Comparison of ENCODE assay signal across 20 cellular contexts in the genomic region with DNA sequence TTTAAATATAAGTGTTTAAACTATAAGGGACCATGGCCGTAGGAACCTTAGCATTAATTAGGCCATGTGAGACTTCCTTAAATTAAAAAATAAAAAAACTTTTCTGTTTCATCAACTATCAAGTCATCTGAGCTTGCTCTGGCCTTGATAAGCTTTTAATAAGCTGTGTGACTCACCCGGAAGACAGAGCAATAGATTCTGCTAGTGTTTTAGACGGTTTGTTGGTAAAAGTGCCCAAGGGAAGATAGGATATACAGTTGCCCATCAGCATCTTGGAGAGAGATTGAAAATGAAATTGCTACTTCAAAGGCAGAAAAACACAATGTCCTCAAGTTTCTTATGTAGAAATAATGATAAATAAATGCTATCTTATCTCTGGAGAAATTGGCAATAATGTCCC. TPM values are rescaled to one million over a fixed set of nuclear protein-coding genes. Genes with fewer than 3 reads are reported as not detected.
DNase-seq lines count a peak whose midpoint lies in the region; ATAC-seq and TF ChIP-seq lines count a peak whose summit lies in the region.
"Had no signal": no experiment of that assay in that cellular context is flagged by ENCODE, and none has a peak within 500 bp of the region (broad histone marks: within the 10 kb centered on the region; RNA-seq: fewer than 3 reads in every experiment).

No MANE protein-coding gene starts in this region.

- H2BK120ac ChIP-seq in mesendoderm (ENCODE audit: low read depth, low read length): no peak overlapping the region

- no peaks in the 10 kb centered on the region for H3K36me3 ChIP-seq in mesendoderm (ENCODE audit: control insufficient read depth, insufficient read depth, low read length)
- no peaks in the 10 kb centered on the region for H3K36me3 ChIP-seq in GM23338 (ENCODE audit: insufficient read depth)
- H3K36me3 ChIP-seq: ascending aorta, ovary had no signal

- no peak overlapping the region for H3K4me3 Mint-ChIP-seq in CD14-positive monocyte
- no peak overlapping the region for H3K4me3 Mint-ChIP-seq in activated naive CD4-positive, alpha-beta T cell treated with anti-CD3 and anti-CD28 coated beads for 36 hours
- no peak overlapping the region for H3K4me3 Mint-ChIP-seq in GM23338
- H3K4me3 Mint-ChIP-seq: activated T-cell treated with anti-CD3 and anti-CD28 coated beads, Interleukin-2, amount 50 U/mL, for 72 hours; T-helper 1 cell treated with Interleukin-12 subunit alpha and Interleukin-12 subunit beta and Interleukin-4 antibody, amounts not matched to agents 30 μg/mL and 1 μg/mL, for 36 hours had no signal

- peaks cover 3% of the 10 kb centered on the region for H3K4me1 ChIP-seq in mesendoderm (ENCODE audit: control insufficient read depth, low read depth, low read length)
- peaks cover 19% of the 10 kb centered on the region; the same call in 1 of the 2 replicates for H3K4me1 ChIP-seq in GM23338 (ENCODE audit: insufficient read depth)

- H3K9me2 ChIP-seq in GM23338 (ENCODE audit: insufficient read depth): no peaks in the 10 kb centered on the region

- H3K4me1 Mint-ChIP-seq in CD14-positive monocyte (peaks cover 85% of the 10 kb centered on the region), GM23338 (peaks cover 3% of the 10 kb centered on the region; the same call in 2 of the 3 replicates)
- peaks cover 25% of the 10 kb centered on the region for H3K4me1 Mint-ChIP-seq in activated naive CD4-positive, alpha-beta T cell treated with anti-CD3 and anti-CD28 coated beads for 36 hours (ENCODE audit: low read depth)

- peak overlapping the region; percentile 86 for H4K8ac ChIP-seq in mesendoderm (ENCODE audit: low read depth, low read length)

- no peak overlapping the region for H3K18ac ChIP-seq in mesendoderm (ENCODE audit: low read length)

- H3K27me3 Mint-ChIP-seq in CD14-positive monocyte (ENCODE audit: low read depth in 3 of 3) (no peaks in the 10 kb centered on the region), GM23338 (ENCODE audit: insufficient read depth, low read depth, poor library complexity) (no peaks in the 10 kb centered on the region)
- H3K27me3 Mint-ChIP-seq in activated naive CD4-positive, alpha-beta T cell treated with anti-CD3 and anti-CD28 coated beads for 36 hours (ENCODE audit: low read depth): peaks cover 48% of the 10 kb centered on the region

- H3K9ac ChIP-seq in mesendoderm (ENCODE audit: low read length): no peak overlapping the region

- no peak overlapping the region for H2BK15ac ChIP-seq in mesendoderm (replicated peaks; ENCODE audit: low read depth)

- H3K4me2 ChIP-seq in mesendoderm (ENCODE audit: low read length) (no peak overlapping the region), GM23338 (no peak overlapping the region)

- H2BK5ac ChIP-seq in mesendoderm (ENCODE audit: low read length): no peak overlapping the region

- peak overlapping the region in 6 of 7 donors; percentile 43 to 91 (median 80) for H3K27ac Mint-ChIP-seq in CD14-positive monocyte
- no peak overlapping the region for H3K27ac Mint-ChIP-seq in activated naive CD4-positive, alpha-beta T cell treated with anti-CD3 and anti-CD28 coated beads for 36 hours
- no peak overlapping the region for H3K27ac Mint-ChIP-seq in GM23338
- H3K27ac Mint-ChIP-seq: activated T-cell treated with anti-CD3 and anti-CD28 coated beads, Interleukin-2, amount 50 U/mL, for 72 hours; B cell; T-helper 1 cell treated with Interleukin-12 subunit alpha and Interleukin-12 subunit beta and Interleukin-4 antibody, amounts not matched to agents 30 μg/mL and 1 μg/mL, for 36 hours had no signal

- no peak overlapping the region for H3K27ac ChIP-seq in mesendoderm (ENCODE audit: low read depth, low read length)
- H3K27ac ChIP-seq in GM23338 (ENCODE audit: low read depth): no peak overlapping the region
- H3K27ac ChIP-seq: ascending aorta, ovary had no signal

- no peak overlapping the region for H3K4me3 ChIP-seq in choroid plexus epithelial cell (ENCODE audit: low read depth, low read length)
- no peak overlapping the region for H3K4me3 ChIP-seq in mesendoderm (ENCODE audit: low read length)
- H3K4me3 ChIP-seq in GM23338: no peak overlapping the region
- H3K4me3 ChIP-seq: ascending aorta, ovary had no signal

- H3K9me3 Mint-ChIP-seq in CD14-positive monocyte (peaks cover 0 to 3% (median under 1%) of the 10 kb centered on the region in 7 donors), GM23338 (no peaks in the 10 kb centered on the region)
- H3K9me3 Mint-ChIP-seq in activated naive CD4-positive, alpha-beta T cell treated with anti-CD3 and anti-CD28 coated beads for 36 hours: no peaks in the 10 kb centered on the region
- H3K9me3 Mint-ChIP-seq: activated T-cell treated with anti-CD3 and anti-CD28 coated beads, Interleukin-2, amount 50 U/mL, for 72 hours had no signal

- no peak overlapping the region for H4K5ac ChIP-seq in mesendoderm (ENCODE audit: low read length)

- no CpG with 5 or more reads among the region's 3 CpGs for WGBS in mesendoderm (ENCODE audit: extremely low coverage, insufficient coverage, low lambda C conversion rate)

- TF ChIP-seq CTCF in CD14-positive monocyte (IDR thresholded peaks at IDR 0.05): no peak
- TF ChIP-seq CTCF in choroid plexus epithelial cell (conservative IDR thresholded peaks at IDR 0.05; ENCODE audit: low read depth, low read length): no peak
- TF ChIP-seq CTCF in GM23338 (conservative IDR thresholded peaks at IDR 0.05; ENCODE audit: low read depth in 2 of 2): no peak

- no peak overlapping the region for H2AK5ac ChIP-seq in mesendoderm (ENCODE audit: low read length)

- no peak overlapping the region for H3K23ac ChIP-seq in mesendoderm (ENCODE audit: low read length)

- H3K56ac ChIP-seq in mesendoderm (ENCODE audit: low read length): no peak overlapping the region

- CTCF ChIA-PET in activated naive CD4-positive, alpha-beta T cell treated with anti-CD3 and anti-CD28 coated beads for 36 hours (lab: Charles Lee): interaction anchor here (0.8 to 1.6 kb wide), 4 partner anchors 10 to 151 kb away, joined by 3 to 5 read pairs (median 4); no protein-coding TSS in a partner anchor

- H3K36me3 Mint-ChIP-seq in CD14-positive monocyte (peaks cover 0 to 13% of the 10 kb centered on the region in 2 donors), GM23338 (ENCODE audit: low read depth) (no peaks in the 10 kb centered on the region)
- no peaks in the 10 kb centered on the region for H3K36me3 Mint-ChIP-seq in activated naive CD4-positive, alpha-beta T cell treated with anti-CD3 and anti-CD28 coated beads for 36 hours (ENCODE audit: low read depth)

- no peak overlapping the region for H3K4ac ChIP-seq in mesendoderm (ENCODE audit: low read depth, low read length)

- H4K20me1 ChIP-seq in GM23338 (replicated peaks; ENCODE audit: insufficient read depth): no peaks in the 10 kb centered on the region

- intact Hi-C loops in CD14-positive monocyte (cut with micrococcal nuclease): loop anchor here in 1 of 2 donors (10.0 kb wide), 1 partner anchor 49 kb away; no protein-coding TSS in a partner anchor
- intact Hi-C loops in activated naive CD4-positive, alpha-beta T cell treated with anti-CD3 and anti-CD28 coated beads for 36 hours (cut with micrococcal nuclease): no loop called here
- intact Hi-C loops in Right ventricle myocardium superior (cut with DNase I): no loop called here

- ATAC-seq in GM23338 (no peak), Right ventricle myocardium superior (ENCODE audit: poor library complexity) (no peak)
- ATAC-seq: activated T-cell treated with anti-CD3 and anti-CD28 coated beads, Interleukin-2, amount 50 U/mL, for 72 hours; HCT116 had no signal

- DNase-seq in CD14-positive monocyte (ENCODE audit: low spot score) (no peak), M059J (ENCODE audit: low read depth) (peak; percentile 76), choroid plexus epithelial cell (ENCODE audit: low read depth) (peak; percentile 40), mesendoderm (no peak), NCI-H526 (lab: John Stamatoyannopoulos, UW) (no peak), GM23338 (ENCODE audit: low spot score) (no peak), Right ventricle myocardium superior (no peak)
- DNase-seq in activated naive CD4-positive, alpha-beta T cell treated with anti-CD3 and anti-CD28 coated beads for 36 hours: no peak
- DNase-seq: activated CD4-positive, alpha-beta T cell treated with anti-CD3 and anti-CD28 coated beads for 4 hours; activated T-cell treated with anti-CD3 and anti-CD28 coated beads, Interleukin-2, amount 50 U/mL, for 72 hours; DMS53; mesenchymal stem cell; NCI-H187; NCI-H510A treated with DMSO at 0.1 percent for 48 hours; ovary; small intestine had no signal

- H3K79me2 ChIP-seq in mesendoderm (ENCODE audit: control insufficient read depth, insufficient read depth, low read length): no peaks in the 10 kb centered on the region
- no peaks in the 10 kb centered on the region for H3K79me2 ChIP-seq in GM23338 (replicated peaks; ENCODE audit: insufficient read depth)

- no peaks in the 10 kb centered on the region for H3K27me3 ChIP-seq in mesendoderm (ENCODE audit: insufficient read depth, low read length, poor library complexity)
- H3K27me3 ChIP-seq in GM23338 (ENCODE audit: insufficient read depth): no peaks in the 10 kb centered on the region
- H3K27me3 ChIP-seq: ascending aorta, ovary had no signal

- H3K79me1 ChIP-seq in mesendoderm (ENCODE audit: low read length): no peaks in the 10 kb centered on the region

- H3F3A ChIP-seq in GM23338 (replicated peaks; ENCODE audit: low read depth): no peaks in the 10 kb centered on the region

- no peak overlapping the region for H2AFZ ChIP-seq in GM23338

TF ChIP-seq in GM23338, 12 proteins besides CTCF, POLR2A, EP300 and RAD21 (continues in another document):
- TF ChIP-seq, protein P1, sequence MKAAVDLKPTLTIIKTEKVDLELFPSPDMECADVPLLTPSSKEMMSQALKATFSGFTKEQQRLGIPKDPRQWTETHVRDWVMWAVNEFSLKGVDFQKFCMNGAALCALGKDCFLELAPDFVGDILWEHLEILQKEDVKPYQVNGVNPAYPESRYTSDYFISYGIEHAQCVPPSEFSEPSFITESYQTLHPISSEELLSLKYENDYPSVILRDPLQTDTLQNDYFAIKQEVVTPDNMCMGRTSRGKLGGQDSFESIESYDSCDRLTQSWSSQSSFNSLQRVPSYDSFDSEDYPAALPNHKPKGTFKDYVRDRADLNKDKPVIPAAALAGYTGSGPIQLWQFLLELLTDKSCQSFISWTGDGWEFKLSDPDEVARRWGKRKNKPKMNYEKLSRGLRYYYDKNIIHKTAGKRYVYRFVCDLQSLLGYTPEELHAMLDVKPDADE (IDR thresholded peaks at IDR 0.05): no peak
- TF ChIP-seq NANOG (IDR thresholded peaks at IDR 0.05; ENCODE audit: borderline replicate concordance): no peak

RNA-seq across cellular contexts. Expression of a gene that starts 31.2 kb away (rescaled TPM):
- 100 to 1,000 TPM in 1 of 2 donors, 10 to 100 TPM in 1; 64.4 to 100 TPM for polyA plus RNA-seq in CD14-positive monocyte
- total RNA-seq in M059J (2014; rRNA removed; shearing (Covaris generic)): 2.7 and 6.0 TPM in 2 replicates
- polyA plus RNA-seq in mesendoderm (2013, experiment 1 of 2): 8.9 TPM
- polyA plus RNA-seq in mesendoderm (2013, experiment 2 of 2): 9.0 TPM
- total RNA-seq in activated naive CD4-positive, alpha-beta T cell treated with anti-CD3 and anti-CD28 coated beads for 36 hours: 1 to 10 TPM; 1.2 to 1.4 TPM
- 15.3 and 20.8 TPM in 2 replicates for total RNA-seq in GM23338 (2014; rRNA removed; shearing (Covaris generic))
- polyA plus RNA-seq in GM23338 (2016; fragmentation: Nextera tagmentation; extraction: Ambion mirVana): 8.1 TPM in 2 replicates
- 16.6 TPM for total RNA-seq in Right ventricle myocardium superior

Comparison
In these comparisons a context has a peak if more than half of its experiments do, and no peak if none do; other contexts are left out.
1. DNase-seq: peak in M059J (single experiment) and choroid plexus epithelial cell (single experiment); none in CD14-positive monocyte (single experiment), mesendoderm (single experiment), NCI-H526 (0 of 2), activated naive CD4-positive, alpha-beta T cell treated with anti-CD3 and anti-CD28 coated beads for 36 hours (single experiment), GM23338 (single experiment) and Right ventricle myocardium superior (single experiment).
2. H3K27ac Mint-ChIP-seq: peak in CD14-positive monocyte (6 of 7); none in activated naive CD4-positive, alpha-beta T cell treated with anti-CD3 and anti-CD28 coated beads for 36 hours (single experiment) and GM23338 (single experiment).